Comparison of ENCODE assay signal across 9 cellular contexts in genomic region chr11:19715373-19715772, GRCh38. TPM values are rescaled to one million over a fixed set of nuclear protein-coding genes. Genes with fewer than 3 reads are reported as not detected.
A peak's percentile ranks its signal among the peaks of the same experiment; 100 is the strongest.
DNase-seq lines count a peak whose midpoint lies in the region; ATAC-seq and TF ChIP-seq lines count a peak whose summit lies in the region.
"Had no signal": no experiment of that assay in that cellular context is flagged by ENCODE, and none has a peak within 500 bp of the region (broad histone marks: within the 10 kb centered on the region; RNA-seq: fewer than 3 reads in every experiment).

No MANE protein-coding gene starts in this region.

- CTCF ChIA-PET in T-cell (lab: Charles Lee): no interaction called here

- no peak for ATAC-seq in T-cell (replicated peaks in 1 of 4)

- no peaks in the 10 kb centered on the region for H3K36me3 ChIP-seq in colonic mucosa

- intact Hi-C loops in colonic mucosa (cut with DNase I): no loop called here

- H3K27ac ChIP-seq in colonic mucosa: no peak overlapping the region

- no peak overlapping the region for H3K9ac ChIP-seq in colonic mucosa (ENCODE audit: low read depth in 2 of 2, low read length in 2 of 2)

- peaks cover 11% of the 10 kb centered on the region for H3K4me1 ChIP-seq in colonic mucosa

- no peak overlapping the region for H3K27ac Mint-ChIP-seq in T-cell
- no peak overlapping the region for H3K27ac Mint-ChIP-seq in endothelial cell (ENCODE audit: unreplicated experiment)

- H3K27me3 Mint-ChIP-seq in T-cell (peaks cover 33 to 38% of the 10 kb centered on the region in 2 donors), endothelial cell (ENCODE audit: unreplicated experiment) (peaks cover 28% of the 10 kb centered on the region)

- peak; percentile 95 for DNase-seq in EH (ENCODE audit: low read depth)
- DNase-seq in T-cell: no peak
- DNase-seq in fibroblast of villous mesenchyme (ENCODE audit: low read depth): peak; percentile 63
- DNase-seq in renal cortical epithelial cell (ENCODE audit: low read depth): peak; percentile 98
- no peak for DNase-seq in activated gamma-delta T cell treated with Interleukin-2 at 50 U/mL for 16 hours
- DNase-seq in stimulated activated CD4-positive, alpha-beta T cell treated with anti-CD3 and anti-CD28 coated beads, Interleukin-4, amount 100 ng/mL, for 24 hours: no peak
- DNase-seq in endothelial cell (ENCODE audit: low spot score): no peak
- DNase-seq in colonic mucosa: no peak
- DNase-seq: NCI-H187 treated with DMSO at 0.1 percent for 48 hours had no signal

- H3K4me3 ChIP-seq in fibroblast of villous mesenchyme (ENCODE audit: low read depth, low read length): peak overlapping the region; percentile 3
- H3K4me3 ChIP-seq in colonic mucosa: no peak overlapping the region

- TF ChIP-seq CTCF in fibroblast of villous mesenchyme (IDR thresholded peaks at IDR 0.05; ENCODE audit: insufficient read depth, low read depth, low read length) (no peak), endothelial cell (IDR thresholded peaks at IDR 0.05; ENCODE audit: unreplicated experiment) (no peak), colonic mucosa (IDR thresholded peaks at IDR 0.05) (no peak)

- H3K9me3 Mint-ChIP-seq in T-cell (no peaks in the 10 kb centered on the region), endothelial cell (ENCODE audit: unreplicated experiment) (no peaks in the 10 kb centered on the region)

- peaks cover 20% of the 10 kb centered on the region for H3K27me3 ChIP-seq in colonic mucosa

- H3K36me3 Mint-ChIP-seq in T-cell: no peaks in the 10 kb centered on the region
- H3K36me3 Mint-ChIP-seq in endothelial cell (ENCODE audit: low read depth, unreplicated experiment): peaks cover 3% of the 10 kb centered on the region

- no peaks in the 10 kb centered on the region for H3K9me3 ChIP-seq in colonic mucosa

- H3K4me3 Mint-ChIP-seq in T-cell: peak overlapping the region in 2 of 3 donors; percentile 35 to 94
- no peak overlapping the region for H3K4me3 Mint-ChIP-seq in endothelial cell (ENCODE audit: unreplicated experiment)

- POLR2A ChIA-PET in T-cell (lab: Charles Lee): no interaction called here

- peaks cover 22 to 27% (median 25%) of the 10 kb centered on the region in 3 donors for H3K4me1 Mint-ChIP-seq in T-cell
- peaks cover 16% of the 10 kb centered on the region for H3K4me1 Mint-ChIP-seq in endothelial cell (ENCODE audit: unreplicated experiment)

RNA-seq across cellular contexts. Expression of gene NAV2, which starts 2.7 kb away (rescaled TPM):
- total RNA-seq in T-cell: 1 to 10 TPM in 4 of 5 donors, under 1 TPM in 1; 0.55 to 3.0 (median 1.8) TPM
- total RNA-seq in fibroblast of villous mesenchyme: 11.2 and 11.3 TPM in 2 replicates
- total RNA-seq in renal cortical epithelial cell: 8.5 and 41.1 TPM in 2 replicates
- total RNA-seq in endothelial cell (ENCODE audit: unreplicated experiment): 15.6 TPM
- 10 to 100 TPM; 21.3 to 45.3 TPM for total RNA-seq in colonic mucosa

Comparison
In these comparisons a context has a peak if more than half of its experiments do, and no peak if none do; other contexts are left out.
1. DNase-seq: peak in EH (single experiment), fibroblast of villous mesenchyme (single experiment) and renal cortical epithelial cell (single experiment); none in T-cell (0 of 34), activated gamma-delta T cell treated with Interleukin-2 at 50 U/mL for 16 hours (single experiment), stimulated activated CD4-positive, alpha-beta T cell treated with anti-CD3 and anti-CD28 coated beads, Interleukin-4, amount 100 ng/mL, for 24 hours (single experiment), endothelial cell (single experiment) and colonic mucosa (single experiment).